Comparison of ENCODE assay signal across 31 cellular contexts in genomic region chr6:50141100-50141499, GRCh38.
"Had no signal": no experiment of that assay in that cellular context is flagged by ENCODE, and none has a peak within 500 bp of the region (broad histone marks: within the 10 kb centered on the region; RNA-seq: fewer than 3 reads in every experiment).

No MANE protein-coding gene starts in this region.

- DNase-seq: activated CD4-positive, alpha-beta T cell treated with anti-CD3 and anti-CD28 coated beads for 36 hours; activated CD4-positive, CD25-positive, alpha-beta regulatory T cell; activated CD8-positive, alpha-beta memory T cell treated with anti-CD3 and anti-CD28 coated beads, Interleukin-2, amount 10 ng/mL, durations not matched to agents 7 days and 5 days; activated CD8-positive, alpha-beta T cell treated with anti-CD3 and anti-CD28 coated beads, Interleukin-2, amount 10 ng/mL, durations not matched to agents 7 days and 5 days; activated naive CD4-positive, alpha-beta T cell; activated T-cell treated with anti-CD3 and anti-CD28 coated beads for 4 hours; activated T-cell treated with anti-CD3 and anti-CD28 coated beads, Interleukin-2, amount 50 U/mL, for 72 hours; adrenal gland; aorta; body of pancreas; cerebellar nuclear complex; colonic mucosa; dorsolateral prefrontal cortex; effector memory CD4-positive, alpha-beta T cell; erythroblast; head of caudate nucleus; hippocampal formation; kidney; midbrain; naive thymus-derived CD4-positive, alpha-beta T cell; ovary; stimulated activated CD4-positive, alpha-beta T cell treated with anti-CD3 and anti-CD28 coated beads, Interleukin-12 subunit alpha, Interleukin-12 subunit beta, amount 100 ng/mL, for 4 hours; stimulated activated CD4-positive, alpha-beta T cell treated with anti-CD3 and anti-CD28 coated beads, Interleukin-4, amount 100 ng/mL, for 1 hour; stimulated activated naive CD8-positive, alpha-beta T cell treated with anti-CD3 and anti-CD28 coated beads, Interleukin-15, Interleukin-2, amounts not matched to agents 100 U/mL and 50 U/mL, for 24 hours; T1000; testis; trophoblast cell; uterus had no signal

- ATAC-seq: activated CD4-positive, alpha-beta T cell treated with anti-CD3 and anti-CD28 coated beads for 36 hours; activated CD8-positive, alpha-beta memory T cell treated with anti-CD3 and anti-CD28 coated beads, Interleukin-2, amount 10 ng/mL, durations not matched to agents 7 days and 5 days; activated CD8-positive, alpha-beta T cell treated with anti-CD3 and anti-CD28 coated beads, Interleukin-2, amount 10 ng/mL, durations not matched to agents 7 days and 5 days; activated T-cell treated with anti-CD3 and anti-CD28 coated beads, Interleukin-2, amount 50 U/mL, for 72 hours; body of pancreas; naive thymus-derived CD4-positive, alpha-beta T cell; sciatic nerve; stimulated activated naive CD8-positive, alpha-beta T cell treated with anti-CD3 and anti-CD28 coated beads, Interleukin-15, Interleukin-2, amounts not matched to agents 100 U/mL and 50 U/mL, for 24 hours had no signal

- H3K27me3 ChIP-seq: adrenal gland, body of pancreas, colonic mucosa, ovary, testis, uterus had no signal

- H3K27ac ChIP-seq: adrenal gland, body of pancreas, cardiac muscle cell, colonic mucosa, dorsolateral prefrontal cortex, ovary, skin epidermis, testis, uterus had no signal

- H3K4me1 ChIP-seq: adrenal gland, body of pancreas, colonic mucosa, testis, uterus had no signal
